Comparison of ENCODE assay signal across 22 cellular contexts in the genomic region with DNA sequence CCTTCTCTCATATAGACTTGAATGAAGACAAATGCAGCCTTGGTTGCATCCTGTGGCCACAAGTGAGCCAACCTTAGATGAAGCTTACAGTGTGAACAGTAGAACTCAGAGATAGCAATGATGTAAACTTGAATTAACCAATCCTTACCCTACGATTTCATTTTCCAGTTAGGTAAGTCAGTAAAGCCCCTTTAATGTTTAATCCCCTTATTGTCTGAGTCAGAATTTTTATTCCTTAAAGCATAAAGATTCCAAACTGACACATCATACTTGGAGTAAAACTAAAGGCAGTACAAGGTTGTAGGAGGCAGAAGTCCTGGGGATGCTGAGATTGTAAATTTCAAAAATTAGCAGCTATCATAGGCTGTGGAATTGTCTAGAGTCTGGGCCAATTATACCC.
"Had no signal": no experiment of that assay in that cellular context is flagged by ENCODE, and none has a peak within 500 bp of the region (broad histone marks: within the 10 kb centered on the region; RNA-seq: fewer than 3 reads in every experiment).

No MANE protein-coding gene starts in this region.

- H3K27me3 ChIP-seq: ascending aorta, dorsolateral prefrontal cortex, vagina had no signal

- H3K4me1 Mint-ChIP-seq: activated B cell treated with CpG ODN at 0.5 μM for 24 hours; activated CD4-positive, alpha-beta T cell treated with anti-CD3 and anti-CD28 coated beads for 36 hours; activated T-helper 17 cell treated with anti-CD3 and anti-CD28 coated beads, Interleukin-2, amount 50 U/mL, for 72 hours; central memory CD8-positive, alpha-beta T cell; natural killer cell had no signal

- H3K9me3 Mint-ChIP-seq: activated T-cell treated with anti-CD3 and anti-CD28 coated beads, Interleukin-2, amount 50 U/mL, for 24 hours; activated T-helper 17 cell treated with anti-CD3 and anti-CD28 coated beads, Interleukin-2, amount 50 U/mL, for 72 hours; type B pancreatic cell had no signal

- H3K9me3 ChIP-seq: ascending aorta, left ventricle myocardium inferior, thoracic aorta, vagina had no signal

- H3K4me3 ChIP-seq: ascending aorta, dorsolateral prefrontal cortex, left ventricle myocardium inferior, thoracic aorta, vagina had no signal

- H3K27ac ChIP-seq: ascending aorta, dorsolateral prefrontal cortex, left ventricle myocardium inferior, thoracic aorta, vagina had no signal

- DNase-seq: activated B cell treated with CpG ODN at 0.5 μM for 24 hours; activated CD4-positive, alpha-beta T cell treated with anti-CD3 and anti-CD28 coated beads for 36 hours; activated CD4-positive, alpha-beta T cell treated with anti-CD3 and anti-CD28 coated beads, Interleukin-2, amount 50 U/mL, for 4 hours; activated CD8-positive, alpha-beta memory T cell treated with anti-CD3 and anti-CD28 coated beads for 24 hours; activated CD8-positive, alpha-beta memory T cell treated with anti-CD3 and anti-CD28 coated beads, Interleukin-2, amount 50 U/mL, for 4 hours; activated T-cell treated with anti-CD3 and anti-CD28 coated beads, Interleukin-2, amount 50 U/mL, for 24 hours; dorsolateral prefrontal cortex; kidney; left ventricle myocardium inferior; midbrain; natural killer cell; right cardiac atrium; stimulated activated CD4-positive, alpha-beta T cell treated with anti-CD3 and anti-CD28 coated beads, Interleukin-4, amount 100 ng/mL, for 24 hours; stimulated activated naive CD4-positive, alpha-beta T cell treated with Interleukin-2 at 50 U/mL for 16 hours had no signal

- FAIRE-seq: colon, kidney had no signal

- H3K4me1 ChIP-seq: ascending aorta, left ventricle myocardium inferior, vagina had no signal

- H3K27ac Mint-ChIP-seq: activated B cell treated with CpG ODN at 0.5 μM for 24 hours; activated CD4-positive, alpha-beta T cell treated with anti-CD3 and anti-CD28 coated beads for 36 hours; activated naive CD4-positive, alpha-beta T cell treated with anti-CD3 and anti-CD28 coated beads, Interleukin-2, amount 50 U/mL, for 72 hours; activated T-cell treated with anti-CD3 and anti-CD28 coated beads, Interleukin-2, amount 50 U/mL, for 24 hours; activated T-helper 17 cell treated with anti-CD3 and anti-CD28 coated beads, Interleukin-2, amount 50 U/mL, for 72 hours; natural killer cell; type B pancreatic cell had no signal

- H3K36me3 ChIP-seq: ascending aorta, left ventricle myocardium inferior, thoracic aorta, vagina had no signal

- ATAC-seq: activated CD4-positive, alpha-beta T cell treated with anti-CD3 and anti-CD28 coated beads for 36 hours; activated naive CD4-positive, alpha-beta T cell treated with anti-CD3 and anti-CD28 coated beads, Interleukin-2, amount 50 U/mL, for 72 hours; activated T-helper 17 cell treated with anti-CD3 and anti-CD28 coated beads, Interleukin-2, amount 50 U/mL, for 72 hours; natural killer cell; right cardiac atrium had no signal

- H3K27me3 Mint-ChIP-seq: activated B cell treated with CpG ODN at 0.5 μM for 24 hours; activated CD4-positive, alpha-beta T cell treated with anti-CD3 and anti-CD28 coated beads for 36 hours; activated T-cell treated with anti-CD3 and anti-CD28 coated beads, Interleukin-2, amount 50 U/mL, for 24 hours; activated T-helper 17 cell treated with anti-CD3 and anti-CD28 coated beads, Interleukin-2, amount 50 U/mL, for 72 hours; central memory CD8-positive, alpha-beta T cell; type B pancreatic cell had no signal

- H3K4me3 Mint-ChIP-seq: activated B cell treated with CpG ODN at 0.5 μM for 24 hours; activated CD4-positive, alpha-beta T cell treated with anti-CD3 and anti-CD28 coated beads for 36 hours; activated T-cell treated with anti-CD3 and anti-CD28 coated beads, Interleukin-2, amount 50 U/mL, for 24 hours; activated T-helper 17 cell treated with anti-CD3 and anti-CD28 coated beads, Interleukin-2, amount 50 U/mL, for 72 hours; central memory CD8-positive, alpha-beta T cell; natural killer cell; type B pancreatic cell had no signal

- H3K36me3 Mint-ChIP-seq: activated naive CD4-positive, alpha-beta T cell treated with anti-CD3 and anti-CD28 coated beads, Interleukin-2, amount 50 U/mL, for 72 hours; type B pancreatic cell had no signal
